Comparison of ENCODE assay signal across 9 cellular contexts in genomic region chr21:18245493-18245967, GRCh38. TPM values are rescaled to one million over a fixed set of nuclear protein-coding genes. Genes with fewer than 3 reads are reported as not detected.
DNase-seq lines count a peak whose midpoint lies in the region; ATAC-seq and TF ChIP-seq lines count a peak whose summit lies in the region.
"Had no signal": no experiment of that assay in that cellular context is flagged by ENCODE, and none has a peak within 500 bp of the region (broad histone marks: within the 10 kb centered on the region; RNA-seq: fewer than 3 reads in every experiment).

No MANE protein-coding gene starts in this region.

- no peak overlapping the region for H3K27ac ChIP-seq in endodermal cell (ENCODE audit: low read depth, low read length)
- H3K27ac ChIP-seq in upper lobe of left lung = no peak overlapping the region
- H3K27ac ChIP-seq: epithelial cell of prostate had no signal

- H3K27me3 ChIP-seq in endodermal cell (ENCODE audit: control insufficient read depth, insufficient read depth, low read length, poor library complexity, severe bottlenecking) = peaks cover 63% of the 10 kb centered on the region
- peaks cover 0 to 11% (median 0%) of the 10 kb centered on the region in 4 donors for H3K27me3 ChIP-seq in upper lobe of left lung

- TF ChIP-seq EP300 in upper lobe of left lung (IDR thresholded peaks at IDR 0.05) = no peak

- no peaks in the 10 kb centered on the region for H3K36me3 Mint-ChIP-seq in endodermal cell (ENCODE audit: low read depth)
- no peaks in the 10 kb centered on the region for H3K36me3 Mint-ChIP-seq in activated CD4-positive, alpha-beta memory T cell treated with anti-CD3 and anti-CD28 coated beads, Interleukin-2, amount 10 ng/mL, durations not matched to agents 7 days and 5 days (ENCODE audit: low read depth)

- intact Hi-C loops in mucosa of descending colon (cut with DNase I, micrococcal nuclease) = no loop called here

- H3K36me3 ChIP-seq in endodermal cell (ENCODE audit: control insufficient read depth, insufficient read depth, low read length) (no peaks in the 10 kb centered on the region), mucosa of descending colon (ENCODE audit: low read depth) (no peaks in the 10 kb centered on the region), upper lobe of left lung (no peaks in the 10 kb centered on the region)

- ATAC-seq in mucosa of descending colon = peak; percentile 11
- ATAC-seq in upper lobe of left lung (ENCODE audit: low FRiP score in 2 of 2) = peak in 1 of 2 donors; percentile 48

- CTCF ChIA-PET in activated CD4-positive, alpha-beta memory T cell treated with anti-CD3 and anti-CD28 coated beads, Interleukin-2, amount 10 ng/mL, durations not matched to agents 7 days and 5 days (lab: Charles Lee) = no interaction called here

- no peaks in the 10 kb centered on the region for H3K9me3 ChIP-seq in endodermal cell (ENCODE audit: control insufficient read depth, low read length)
- H3K9me3 ChIP-seq in mucosa of descending colon = no peaks in the 10 kb centered on the region
- H3K9me3 ChIP-seq in upper lobe of left lung = no peaks in the 10 kb centered on the region

- 7 to 18% methylated on average over 5 to 21 of the region's 21 CpGs for WGBS in endodermal cell (ENCODE audit: insufficient coverage in 1 of 2, insufficient read length in 1 of 2), 2 experiments
- WGBS in upper lobe of left lung, 2 donors = 7 to 11% methylated on average over 19 to 21 of the region's 21 CpGs

- no peak overlapping the region for H3K27ac Mint-ChIP-seq in endodermal cell
- H3K27ac Mint-ChIP-seq in activated CD4-positive, alpha-beta memory T cell treated with anti-CD3 and anti-CD28 coated beads, Interleukin-2, amount 10 ng/mL, durations not matched to agents 7 days and 5 days = no peak overlapping the region

- TF ChIP-seq CTCF in endodermal cell (conservative IDR thresholded peaks at IDR 0.05) (no peak), mucosa of descending colon (IDR thresholded peaks at IDR 0.05) (no peak), upper lobe of left lung (IDR thresholded peaks at IDR 0.05) (no peak)

- H3K4me3 Mint-ChIP-seq in endodermal cell = peak overlapping the region; percentile 56
- no peak overlapping the region for H3K4me3 Mint-ChIP-seq in activated CD4-positive, alpha-beta memory T cell treated with anti-CD3 and anti-CD28 coated beads, Interleukin-2, amount 10 ng/mL, durations not matched to agents 7 days and 5 days

- peak; percentile 37 for DNase-seq in NCI-H2171 treated with DMSO at 0.1 percent for 48 hours (lab: John Stamatoyannopoulos, UW)
- DNase-seq in NCI-H2171 (lab: John Stamatoyannopoulos, UW) = no peak
- DNase-seq in endodermal cell = peak; percentile 54
- DNase-seq in mucosa of descending colon = peak in 1 of 3 donors; percentile 24
- no peak for DNase-seq in upper lobe of left lung
- DNase-seq in activated CD4-positive, alpha-beta memory T cell treated with anti-CD3 and anti-CD28 coated beads, Interleukin-2, amount 10 ng/mL, durations not matched to agents 7 days and 5 days = no peak
- DNase-seq in EL = no peak
- DNase-seq in MV-4-11 (lab: John Stamatoyannopoulos, UW) = no peak

- H3K4me1 ChIP-seq in endodermal cell (ENCODE audit: control insufficient read depth, insufficient read depth, low read length) (no peaks in the 10 kb centered on the region), mucosa of descending colon (ENCODE audit: low read depth) (no peaks in the 10 kb centered on the region), upper lobe of left lung (peaks cover 6 to 18% (median 10%) of the 10 kb centered on the region in 4 donors)

- peaks cover 7% of the 10 kb centered on the region for H3K4me1 Mint-ChIP-seq in endodermal cell
- no peaks in the 10 kb centered on the region for H3K4me1 Mint-ChIP-seq in activated CD4-positive, alpha-beta memory T cell treated with anti-CD3 and anti-CD28 coated beads, Interleukin-2, amount 10 ng/mL, durations not matched to agents 7 days and 5 days

- no peaks in the 10 kb centered on the region for H3K9me3 Mint-ChIP-seq in endodermal cell
- peaks cover 4% of the 10 kb centered on the region for H3K9me3 Mint-ChIP-seq in activated CD4-positive, alpha-beta memory T cell treated with anti-CD3 and anti-CD28 coated beads, Interleukin-2, amount 10 ng/mL, durations not matched to agents 7 days and 5 days

- POLR2A ChIA-PET in activated CD4-positive, alpha-beta memory T cell treated with anti-CD3 and anti-CD28 coated beads, Interleukin-2, amount 10 ng/mL, durations not matched to agents 7 days and 5 days (lab: Charles Lee) = no interaction called here

- H3K27me3 Mint-ChIP-seq in endodermal cell (ENCODE audit: insufficient read depth) = peaks cover 56% of the 10 kb centered on the region
- H3K27me3 Mint-ChIP-seq in activated CD4-positive, alpha-beta memory T cell treated with anti-CD3 and anti-CD28 coated beads, Interleukin-2, amount 10 ng/mL, durations not matched to agents 7 days and 5 days = peaks cover 16% of the 10 kb centered on the region

- no peak overlapping the region for H3K9ac ChIP-seq in endodermal cell (ENCODE audit: extremely low read depth, low read length, poor library complexity, severe bottlenecking)

- no peak for TF ChIP-seq POLR2A in upper lobe of left lung (IDR thresholded peaks at IDR 0.05)

- H3K4me3 ChIP-seq in endodermal cell (ENCODE audit: low read length) (peak overlapping the region; percentile 80), mucosa of descending colon (no peak overlapping the region), upper lobe of left lung (peak overlapping the region in 3 of 4 donors; percentile 25 to 41 (median 33))

RNA-seq across cellular contexts. Expression of gene CHODL, which starts 0.9 kb away (rescaled TPM):
- 1 to 10 TPM; 2.2 to 4.2 TPM for total RNA-seq in endodermal cell
- polyA plus RNA-seq in endodermal cell (2013, experiment 1 of 2) = 2.5 TPM
- polyA plus RNA-seq in endodermal cell (2013, experiment 2 of 2) = 3.0 TPM
- 1 to 10 TPM in 1 of 3 donors, under 1 TPM in 2; 0.41 to 2.3 (median 0.43) TPM for total RNA-seq in mucosa of descending colon
- total RNA-seq in upper lobe of left lung = under 1 TPM in 2 of 6 donors, not detected in 4; 0.27 to 0.39 TPM
- under 1 TPM; 0.15 to 0.20 TPM for total RNA-seq in activated CD4-positive, alpha-beta memory T cell treated with anti-CD3 and anti-CD28 coated beads, Interleukin-2, amount 10 ng/mL, durations not matched to agents 7 days and 5 days

Comparison
In these comparisons a context has a peak if more than half of its experiments do, and no peak if none do; other contexts are left out.
1. DNase-seq: peak in NCI-H2171 treated with DMSO at 0.1 percent for 48 hours (single experiment) and endodermal cell (single experiment); none in NCI-H2171 (single experiment), upper lobe of left lung (0 of 2), activated CD4-positive, alpha-beta memory T cell treated with anti-CD3 and anti-CD28 coated beads, Interleukin-2, amount 10 ng/mL, durations not matched to agents 7 days and 5 days (single experiment), EL (single experiment) and MV-4-11 (single experiment).